Comparison of ENCODE assay signal across 8 cellular contexts in the genomic region with DNA sequence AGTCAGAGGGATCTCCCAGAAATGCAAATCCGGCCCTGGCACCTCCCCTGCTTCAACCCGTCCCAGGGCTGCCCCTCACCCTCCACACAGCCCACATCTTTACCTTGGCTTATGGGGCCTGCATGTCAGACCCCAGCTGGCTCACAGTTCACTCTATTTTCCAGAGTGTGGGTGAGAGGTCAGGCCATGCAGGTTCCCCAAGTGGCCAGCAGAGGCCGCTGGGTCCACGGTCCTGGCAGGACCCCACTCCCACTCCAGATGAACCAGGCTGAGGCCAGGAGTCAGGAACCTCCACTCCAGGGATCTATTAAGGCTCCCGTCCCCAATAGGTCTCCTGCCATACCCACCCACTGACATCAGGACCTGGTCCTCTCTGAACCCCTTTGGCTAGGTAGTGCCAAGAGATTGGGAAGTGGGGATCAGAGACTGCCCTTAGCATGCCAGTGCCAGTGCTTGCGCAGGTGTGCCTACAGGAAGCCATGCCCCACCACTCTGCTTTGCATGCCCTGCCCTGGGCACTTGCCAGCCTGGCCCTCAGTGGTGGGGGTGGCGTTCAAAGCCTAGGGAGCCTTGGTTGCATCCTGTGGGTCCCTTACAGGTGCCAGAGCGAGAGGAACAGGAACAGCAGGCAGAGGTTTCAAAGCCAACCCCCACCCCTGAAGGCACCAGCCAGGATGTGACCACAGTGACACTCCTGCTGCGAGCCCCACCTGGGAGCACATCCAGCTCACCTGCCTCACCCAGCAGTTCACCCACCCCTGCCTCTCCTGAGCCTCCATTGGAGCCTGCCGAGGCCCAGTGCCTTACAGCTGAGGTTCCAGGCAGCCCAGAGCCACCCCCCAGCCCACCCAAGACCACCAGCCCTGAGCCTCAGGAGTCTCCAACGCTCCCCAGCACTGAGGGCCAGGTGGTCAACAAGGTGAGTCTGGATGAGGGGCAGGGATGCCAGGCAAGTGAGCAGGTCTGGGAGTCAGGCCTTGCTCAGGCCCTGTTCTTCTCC. TPM values are rescaled to one million over a fixed set of nuclear protein-coding genes. Genes with fewer than 3 reads are reported as not detected.
A peak's percentile ranks its signal among the peaks of the same experiment; 100 is the strongest.
DNase-seq lines count a peak whose midpoint lies in the region; ATAC-seq and TF ChIP-seq lines count a peak whose summit lies in the region.

No MANE protein-coding gene starts in this region.

- no peak overlapping the region for H3K4me3 Mint-ChIP-seq in activated naive CD4-positive, alpha-beta T cell treated with anti-CD3 and anti-CD28 coated beads for 36 hours
- H3K4me3 Mint-ChIP-seq in MCF 10A (ENCODE audit: unreplicated experiment) (no peak overlapping the region), type B pancreatic cell (peak overlapping the region; percentile 52)

- no peaks in the 10 kb centered on the region for H3K9me3 Mint-ChIP-seq in activated naive CD4-positive, alpha-beta T cell treated with anti-CD3 and anti-CD28 coated beads for 36 hours
- H3K9me3 Mint-ChIP-seq in MCF 10A (ENCODE audit: unreplicated experiment) = no peaks in the 10 kb centered on the region
- no peaks in the 10 kb centered on the region for H3K9me3 Mint-ChIP-seq in type B pancreatic cell

- TF ChIP-seq CTCF in MCF 10A (IDR thresholded peaks at IDR 0.05; ENCODE audit: unreplicated experiment) = peak; percentile 78
- TF ChIP-seq CTCF in type B pancreatic cell (conservative IDR thresholded peaks at IDR 0.05) = peak; percentile 84

- CTCF ChIA-PET in activated naive CD4-positive, alpha-beta T cell treated with anti-CD3 and anti-CD28 coated beads for 36 hours (lab: Charles Lee) = interaction anchor here (0.9 to 1.2 kb wide), 2 partner anchors 58 to 224 kb away, joined by 3 to 4 read pairs; no protein-coding TSS in a partner anchor
- CTCF ChIA-PET in MCF 10A (lab: Yijun Ruan, JAX) = interaction anchor here (0.6 to 3.1 kb wide), 14 partner anchors 10 to 455 kb away, joined by 3 to 12 read pairs (median 4); partner anchors contain the start of gene MORC2

- H3K27me3 Mint-ChIP-seq in activated naive CD4-positive, alpha-beta T cell treated with anti-CD3 and anti-CD28 coated beads for 36 hours (ENCODE audit: low read depth) = no peaks in the 10 kb centered on the region
- H3K27me3 Mint-ChIP-seq in MCF 10A (ENCODE audit: insufficient read depth, unreplicated experiment) (no peaks in the 10 kb centered on the region), type B pancreatic cell (no peaks in the 10 kb centered on the region)

- BruUV-seq in MCF 10A (replicated peaks; lab: Mats Ljungman, UMichigan) = no TSS peak

- H3K27ac Mint-ChIP-seq in activated naive CD4-positive, alpha-beta T cell treated with anti-CD3 and anti-CD28 coated beads for 36 hours = no peak overlapping the region
- H3K27ac Mint-ChIP-seq in MCF 10A (ENCODE audit: low read depth, unreplicated experiment) = peak overlapping the region; percentile 29
- no peak overlapping the region for H3K27ac Mint-ChIP-seq in type B pancreatic cell

- intact Hi-C loops in activated naive CD4-positive, alpha-beta T cell treated with anti-CD3 and anti-CD28 coated beads for 36 hours (cut with micrococcal nuclease) = loop anchor here (1.0 to 5.0 kb wide), 3 partner anchors 60 to 223 kb away; no protein-coding TSS in a partner anchor
- intact Hi-C loops in MCF 10A (cut with micrococcal nuclease) = loop anchor here (1.0 kb wide), 2 partner anchors 18 to 60 kb away; partner anchors contain the start of gene SELENOM

- H3K4me1 Mint-ChIP-seq in activated naive CD4-positive, alpha-beta T cell treated with anti-CD3 and anti-CD28 coated beads for 36 hours (ENCODE audit: low read depth) = peaks cover 2% of the 10 kb centered on the region
- H3K4me1 Mint-ChIP-seq in MCF 10A (ENCODE audit: insufficient read depth, unreplicated experiment) (peaks cover under 1% of the 10 kb centered on the region), type B pancreatic cell (ENCODE audit: unreplicated experiment) (peaks cover under 1% of the 10 kb centered on the region)

- POLR2A ChIA-PET in MCF 10A (lab: Yijun Ruan, JAX) = no interaction called here

- peak; percentile 51 for DNase-seq in activated naive CD4-positive, alpha-beta T cell treated with Interleukin-2 at 50 U/mL for 16 hours
- no peak for DNase-seq in activated naive CD4-positive, alpha-beta T cell treated with anti-CD3 and anti-CD28 coated beads for 36 hours
- peak; percentile 13 for DNase-seq in NCI-H2196 treated with DMSO at 0.1 percent for 48 hours (lab: John Stamatoyannopoulos, UW; ENCODE audit: unreplicated experiment)
- peak; percentile 32 for DNase-seq in MCF 10A (ENCODE audit: unreplicated experiment)
- peak; percentile 59 for DNase-seq in left kidney (ENCODE audit: low read depth, low spot score)
- no peak for DNase-seq in type B pancreatic cell (ENCODE audit: extremely low spot score, unreplicated experiment)
- no peak for DNase-seq in NCI-H345 (lab: John Stamatoyannopoulos, UW)

- peaks cover under 1% of the 10 kb centered on the region for H3K36me3 Mint-ChIP-seq in activated naive CD4-positive, alpha-beta T cell treated with anti-CD3 and anti-CD28 coated beads for 36 hours (ENCODE audit: low read depth)
- H3K36me3 Mint-ChIP-seq in MCF 10A (ENCODE audit: insufficient read depth, unreplicated experiment) (peaks cover 5% of the 10 kb centered on the region), type B pancreatic cell (no peaks in the 10 kb centered on the region)

- no peak for ATAC-seq in GM21717 (IDR thresholded peaks at IDR 0.05; ENCODE audit: unreplicated experiment)

RNA-seq across cellular contexts. Expression of gene SMTN, which starts 8.3 kb away (rescaled TPM):
- total RNA-seq in activated naive CD4-positive, alpha-beta T cell treated with anti-CD3 and anti-CD28 coated beads for 36 hours = 10 to 100 TPM; 46.2 to 47.6 TPM
- total RNA-seq in MCF 10A (2022) (69.5 and 80.2 TPM in 2 replicates), type B pancreatic cell (ENCODE audit: low replicate concordance) (27.1 and 54.0 TPM in 2 replicates)

RNA-seq across cellular contexts. Expression of gene SELENOM, which starts 18.0 kb away (rescaled TPM):
- total RNA-seq in activated naive CD4-positive, alpha-beta T cell treated with anti-CD3 and anti-CD28 coated beads for 36 hours = 10 to 100 TPM in 1 of 2 experiments, 1 to 10 TPM in 1; 9.3 to 11.0 TPM
- total RNA-seq in MCF 10A (2022) (44.9 and 88.7 TPM in 2 replicates), type B pancreatic cell (ENCODE audit: low replicate concordance) (13.7 and 22.4 TPM in 2 replicates)

RNA-seq across cellular contexts. Expression of gene INPP5J, which starts 33.4 kb away (rescaled TPM):
- under 1 TPM; 0.12 to 0.17 TPM for total RNA-seq in activated naive CD4-positive, alpha-beta T cell treated with anti-CD3 and anti-CD28 coated beads for 36 hours
- total RNA-seq in MCF 10A (2022) (0.61 and 0.66 TPM in 2 replicates), type B pancreatic cell (ENCODE audit: low replicate concordance) (8.7 and 9.3 TPM in 2 replicates)

RNA-seq across cellular contexts. Expression of gene PLA2G3, which starts 50.9 kb away (rescaled TPM):
- total RNA-seq in activated naive CD4-positive, alpha-beta T cell treated with anti-CD3 and anti-CD28 coated beads for 36 hours = not detected
- total RNA-seq in MCF 10A (2022) (not detected in 2 replicates), type B pancreatic cell (ENCODE audit: low replicate concordance) (0.14 and 0.75 TPM in 2 replicates)

Comparison
In these comparisons a context has a peak if more than half of its experiments do, and no peak if none do; other contexts are left out.
1. DNase-seq: peak in activated naive CD4-positive, alpha-beta T cell treated with Interleukin-2 at 50 U/mL for 16 hours (single experiment), NCI-H2196 treated with DMSO at 0.1 percent for 48 hours (single experiment), MCF 10A (single experiment) and left kidney (single experiment); none in activated naive CD4-positive, alpha-beta T cell treated with anti-CD3 and anti-CD28 coated beads for 36 hours (single experiment), type B pancreatic cell (single experiment) and NCI-H345 (single experiment).